In genomic region chr11:112320668-112321067, GRCh38 we compare ENCODE assay signal across 1 cellular context.
TF ChIP-seq lines count a peak whose summit lies in the region.

No MANE protein-coding gene starts in this region.

TF ChIP-seq in K562, 482 proteins besides CTCF, POLR2A, EP300 and RAD21 (continued from another document):
- TF ChIP-seq CEBPZ (IDR thresholded peaks at IDR 0.05; ENCODE audit: borderline replicate concordance, low read depth, low read length), result no peak
- no peak for TF ChIP-seq PRPF4 (IDR thresholded peaks at IDR 0.05; ENCODE audit: insufficient read depth, low read depth, low read length, poor library complexity, severe bottlenecking)
- no peak for TF ChIP-seq THAP7 (CRISPR knock-in tag; IDR thresholded peaks at IDR 0.05)
- no peak for TF ChIP-seq HDGF (IDR thresholded peaks at IDR 0.05)
- no peak for TF ChIP-seq SIN3B (IDR thresholded peaks at IDR 0.05; ENCODE audit: low read depth)
